Comparison of ENCODE assay signal across 9 cellular contexts in the genomic region with DNA sequence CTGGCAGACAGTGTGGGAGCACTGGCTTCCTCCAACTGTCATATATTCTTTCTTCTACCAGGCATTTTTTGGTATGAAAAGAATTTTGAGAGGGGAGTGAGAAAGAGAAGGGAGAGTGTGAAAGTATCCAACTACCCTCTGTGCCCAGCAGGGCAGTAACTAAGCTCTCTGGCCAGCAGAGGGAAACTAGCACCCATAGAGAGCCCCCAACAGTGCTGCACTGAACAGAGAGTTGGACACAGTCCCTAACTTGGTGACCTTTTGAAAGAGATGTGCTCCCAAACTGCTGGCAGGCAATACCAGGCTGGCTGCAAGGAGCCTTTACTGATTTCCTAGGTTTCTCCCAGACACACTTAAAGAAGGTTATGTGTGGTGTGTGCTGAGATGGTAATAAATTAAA.
DNase-seq lines count a peak whose midpoint lies in the region; ATAC-seq and TF ChIP-seq lines count a peak whose summit lies in the region.
"Had no signal": no experiment of that assay in that cellular context is flagged by ENCODE, and none has a peak within 500 bp of the region (broad histone marks: within the 10 kb centered on the region; RNA-seq: fewer than 3 reads in every experiment).

No MANE protein-coding gene starts in this region.

- DNase-seq in DMS153 (lab: John Stamatoyannopoulos, UW) (peak; percentile 27), DMS153 treated with DMSO at 0.1 percent for 48 hours (lab: John Stamatoyannopoulos, UW; ENCODE audit: unreplicated experiment) (no peak), WTC11 (ENCODE audit: low spot score) (peak; percentile 21), hippocampal formation (lab: John Stamatoyannopoulos, UW) (peak; percentile 5 to 24), testis (peak; percentile 25), NCI-H1105 (lab: John Stamatoyannopoulos, UW) (no peak)
- DNase-seq in stimulated activated CD4-positive, alpha-beta T cell treated with anti-CD3 and anti-CD28 coated beads, Interleukin-2, amount 100 ng/mL, for 24 hours = no peak
- DNase-seq: naive B cell had no signal

- no peak overlapping the region for H3K27ac ChIP-seq in testis

- no peaks in the 10 kb centered on the region for H3K4me1 ChIP-seq in testis

- no peaks in the 10 kb centered on the region for H3K36me3 Mint-ChIP-seq in WTC11
- H3K36me3 Mint-ChIP-seq: naive B cell had no signal

- H3K4me3 ChIP-seq in testis = no peak overlapping the region

- H3K9me3 ChIP-seq in testis = no peaks in the 10 kb centered on the region

- no peak overlapping the region for H3K27ac Mint-ChIP-seq in WTC11

- TF ChIP-seq POLR2A in testis (IDR thresholded peaks at IDR 0.05) = no peak

- TF ChIP-seq CTCF in WTC11 (IDR thresholded peaks at IDR 0.05) = no peak
- no peak for TF ChIP-seq CTCF in testis (IDR thresholded peaks at IDR 0.05)

- 0 out of 2 replicates have a peak, but pooled peaks cover 5% of the 10 kb centered on the region for H3K4me1 Mint-ChIP-seq in WTC11
- H3K4me1 Mint-ChIP-seq: naive B cell had no signal

- no peaks in the 10 kb centered on the region for H3K9me3 Mint-ChIP-seq in WTC11

- no peaks in the 10 kb centered on the region for H3K27me3 ChIP-seq in testis

- intact Hi-C loops in testis (cut with DNase I; ENCODE audit: low total_unique reads) = no loop called here

- CTCF ChIA-PET in WTC11 (lab: Charles Lee) = interaction anchor here (0.6 to 1.0 kb wide), 5 partner anchors 23 to 176 kb away, joined by 3 to 5 read pairs (median 3); a partner anchor contains a TSS

- no peak overlapping the region for H3K4me3 Mint-ChIP-seq in WTC11
- H3K4me3 Mint-ChIP-seq: naive B cell had no signal

- H3K36me3 ChIP-seq in testis (ENCODE audit: low read depth, missing control alignments) = no peaks in the 10 kb centered on the region

- no peaks in the 10 kb centered on the region for H3K27me3 Mint-ChIP-seq in WTC11 (ENCODE audit: low read depth)
- H3K27me3 Mint-ChIP-seq: naive B cell had no signal

- POLR2A ChIA-PET in WTC11 (lab: Charles Lee) = no interaction called here

- ATAC-seq in WTC11 (peak; percentile 94), HG02938 (IDR thresholded peaks at IDR 0.05; ENCODE audit: unreplicated experiment) (no peak)

TF ChIP-seq in WTC11, 78 proteins besides CTCF, POLR2A, EP300 and RAD21:
- TF ChIP-seq TCF7 (CRISPR knock-in tag; IDR thresholded peaks at IDR 0.05; ENCODE audit: low read depth) (no peak), ZBTB21 (CRISPR knock-in tag; IDR thresholded peaks at IDR 0.05; ENCODE audit: borderline replicate concordance) (no peak), TP53 (CRISPR knock-in tag; IDR thresholded peaks at IDR 0.05) (no peak), JAZF1 (CRISPR knock-in tag; IDR thresholded peaks at IDR 0.05) (no peak), MYBL2 (CRISPR knock-in tag; IDR thresholded peaks at IDR 0.05) (no peak), MXD4 (CRISPR knock-in tag; IDR thresholded peaks at IDR 0.05; ENCODE audit: borderline replicate concordance) (no peak), GRHL2 (CRISPR knock-in tag; IDR thresholded peaks at IDR 0.05; ENCODE audit: insufficient replicate concordance, severe bottlenecking) (no peak), ESRRA (CRISPR knock-in tag; IDR thresholded peaks at IDR 0.05; ENCODE audit: borderline replicate concordance) (no peak), RORB (CRISPR knock-in tag; IDR thresholded peaks at IDR 0.05) (no peak), OVOL2 (CRISPR knock-in tag; IDR thresholded peaks at IDR 0.05; ENCODE audit: borderline replicate concordance) (no peak), NFYB (CRISPR knock-in tag; conservative IDR thresholded peaks at IDR 0.05; ENCODE audit: low read depth) (no peak)
- TF ChIP-seq, protein P1, sequence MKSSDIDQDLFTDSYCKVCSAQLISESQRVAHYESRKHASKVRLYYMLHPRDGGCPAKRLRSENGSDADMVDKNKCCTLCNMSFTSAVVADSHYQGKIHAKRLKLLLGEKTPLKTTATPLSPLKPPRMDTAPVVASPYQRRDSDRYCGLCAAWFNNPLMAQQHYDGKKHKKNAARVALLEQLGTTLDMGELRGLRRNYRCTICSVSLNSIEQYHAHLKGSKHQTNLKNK (CRISPR knock-in tag; IDR thresholded peaks at IDR 0.05) = no peak
- TF ChIP-seq, protein P2, sequence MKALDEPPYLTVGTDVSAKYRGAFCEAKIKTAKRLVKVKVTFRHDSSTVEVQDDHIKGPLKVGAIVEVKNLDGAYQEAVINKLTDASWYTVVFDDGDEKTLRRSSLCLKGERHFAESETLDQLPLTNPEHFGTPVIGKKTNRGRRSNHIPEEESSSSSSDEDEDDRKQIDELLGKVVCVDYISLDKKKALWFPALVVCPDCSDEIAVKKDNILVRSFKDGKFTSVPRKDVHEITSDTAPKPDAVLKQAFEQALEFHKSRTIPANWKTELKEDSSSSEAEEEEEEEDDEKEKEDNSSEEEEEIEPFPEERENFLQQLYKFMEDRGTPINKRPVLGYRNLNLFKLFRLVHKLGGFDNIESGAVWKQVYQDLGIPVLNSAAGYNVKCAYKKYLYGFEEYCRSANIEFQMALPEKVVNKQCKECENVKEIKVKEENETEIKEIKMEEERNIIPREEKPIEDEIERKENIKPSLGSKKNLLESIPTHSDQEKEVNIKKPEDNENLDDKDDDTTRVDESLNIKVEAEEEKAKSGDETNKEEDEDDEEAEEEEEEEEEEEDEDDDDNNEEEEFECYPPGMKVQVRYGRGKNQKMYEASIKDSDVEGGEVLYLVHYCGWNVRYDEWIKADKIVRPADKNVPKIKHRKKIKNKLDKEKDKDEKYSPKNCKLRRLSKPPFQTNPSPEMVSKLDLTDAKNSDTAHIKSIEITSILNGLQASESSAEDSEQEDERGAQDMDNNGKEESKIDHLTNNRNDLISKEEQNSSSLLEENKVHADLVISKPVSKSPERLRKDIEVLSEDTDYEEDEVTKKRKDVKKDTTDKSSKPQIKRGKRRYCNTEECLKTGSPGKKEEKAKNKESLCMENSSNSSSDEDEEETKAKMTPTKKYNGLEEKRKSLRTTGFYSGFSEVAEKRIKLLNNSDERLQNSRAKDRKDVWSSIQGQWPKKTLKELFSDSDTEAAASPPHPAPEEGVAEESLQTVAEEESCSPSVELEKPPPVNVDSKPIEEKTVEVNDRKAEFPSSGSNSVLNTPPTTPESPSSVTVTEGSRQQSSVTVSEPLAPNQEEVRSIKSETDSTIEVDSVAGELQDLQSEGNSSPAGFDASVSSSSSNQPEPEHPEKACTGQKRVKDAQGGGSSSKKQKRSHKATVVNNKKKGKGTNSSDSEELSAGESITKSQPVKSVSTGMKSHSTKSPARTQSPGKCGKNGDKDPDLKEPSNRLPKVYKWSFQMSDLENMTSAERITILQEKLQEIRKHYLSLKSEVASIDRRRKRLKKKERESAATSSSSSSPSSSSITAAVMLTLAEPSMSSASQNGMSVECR (CRISPR knock-in tag; IDR thresholded peaks at IDR 0.05; ENCODE audit: borderline replicate concordance) = no peak
- TF ChIP-seq, protein P3, sequence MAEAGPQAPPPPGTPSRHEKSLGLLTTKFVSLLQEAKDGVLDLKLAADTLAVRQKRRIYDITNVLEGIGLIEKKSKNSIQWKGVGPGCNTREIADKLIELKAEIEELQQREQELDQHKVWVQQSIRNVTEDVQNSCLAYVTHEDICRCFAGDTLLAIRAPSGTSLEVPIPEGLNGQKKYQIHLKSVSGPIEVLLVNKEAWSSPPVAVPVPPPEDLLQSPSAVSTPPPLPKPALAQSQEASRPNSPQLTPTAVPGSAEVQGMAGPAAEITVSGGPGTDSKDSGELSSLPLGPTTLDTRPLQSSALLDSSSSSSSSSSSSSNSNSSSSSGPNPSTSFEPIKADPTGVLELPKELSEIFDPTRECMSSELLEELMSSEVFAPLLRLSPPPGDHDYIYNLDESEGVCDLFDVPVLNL (CRISPR knock-in tag; IDR thresholded peaks at IDR 0.05; ENCODE audit: borderline replicate concordance, low read depth) = no peak
- TF ChIP-seq, protein P4, sequence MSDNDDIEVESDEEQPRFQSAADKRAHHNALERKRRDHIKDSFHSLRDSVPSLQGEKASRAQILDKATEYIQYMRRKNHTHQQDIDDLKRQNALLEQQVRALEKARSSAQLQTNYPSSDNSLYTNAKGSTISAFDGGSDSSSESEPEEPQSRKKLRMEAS (CRISPR knock-in tag; IDR thresholded peaks at IDR 0.05) = no peak

Comparison
In these comparisons a context has a peak if more than half of its experiments do, and no peak if none do; other contexts are left out.
1. DNase-seq: peak in DMS153 (single experiment), WTC11 (single experiment), hippocampal formation (2 of 2) and testis (single experiment); none in DMS153 treated with DMSO at 0.1 percent for 48 hours (single experiment), stimulated activated CD4-positive, alpha-beta T cell treated with anti-CD3 and anti-CD28 coated beads, Interleukin-2, amount 100 ng/mL, for 24 hours (0 of 2) and NCI-H1105 (single experiment).